Comparison of ENCODE assay signal across 16 cellular contexts in genomic region chr2:24272161-24272802, GRCh38.
DNase-seq lines count a peak whose midpoint lies in the region; ATAC-seq, FAIRE-seq and TF ChIP-seq lines count a peak whose summit lies in the region.
"Had no signal": no experiment of that assay in that cellular context is flagged by ENCODE, and none has a peak within 500 bp of the region (broad histone marks: within the 10 kb centered on the region; RNA-seq: fewer than 3 reads in every experiment).

No MANE protein-coding gene starts in this region.

- no peak overlapping the region for H3K4me3 Mint-ChIP-seq in T-cell
- no peak overlapping the region for H3K4me3 Mint-ChIP-seq in naive thymus-derived CD8-positive, alpha-beta T cell

- no peaks in the 10 kb centered on the region for H3K79me2 ChIP-seq in K562 (ENCODE audit: control insufficient read depth, insufficient read depth, low read length)

- H3K9me3 Mint-ChIP-seq in T-cell: no peaks in the 10 kb centered on the region
- no peaks in the 10 kb centered on the region for H3K9me3 Mint-ChIP-seq in naive thymus-derived CD8-positive, alpha-beta T cell

- H4K20me1 ChIP-seq in K562 (replicated peaks; ENCODE audit: control insufficient read depth, insufficient read depth, low read length): no peaks in the 10 kb centered on the region

- no peak overlapping the region for H3K27ac ChIP-seq in K562 (ENCODE audit: extremely low read depth, low read depth, low read length)
- H3K27ac ChIP-seq: BLaER1 treated with 17β-estradiol and CSF1 and Interleukin-3, amounts not matched to agents 10 nM and 100 nM had no signal

- H3K9me3 ChIP-seq in K562 (replicated peaks; ENCODE audit: control insufficient read depth, insufficient read depth, low read depth, low read length): no peaks in the 10 kb centered on the region
- H3K9me3 ChIP-seq: BLaER1 treated with 17β-estradiol and CSF1 and Interleukin-3, amounts not matched to agents 10 nM and 100 nM had no signal

- no peak overlapping the region for H2AFZ ChIP-seq in K562 (ENCODE audit: low read depth, low read length)

- no peaks in the 10 kb centered on the region for H3K4me1 ChIP-seq in K562 (replicated peaks in 1 of 2; ENCODE audit: control insufficient read depth in 2 of 2, insufficient read depth in 2 of 2, low read length in 2 of 2)

- H3K4me3 ChIP-seq in K562 (no peak overlapping the region), fibroblast of pulmonary artery (replicated peaks; ENCODE audit: low read depth, low read length) (no peak overlapping the region)
- H3K4me3 ChIP-seq: BLaER1 treated with 17β-estradiol and CSF1 and Interleukin-3, amounts not matched to agents 10 nM and 100 nM had no signal

- H3K27me3 Mint-ChIP-seq in T-cell: no peaks in the 10 kb centered on the region
- H3K27me3 Mint-ChIP-seq in naive thymus-derived CD8-positive, alpha-beta T cell: no peaks in the 10 kb centered on the region

- peak overlapping the region; percentile 24 to 66 for H3K27ac Mint-ChIP-seq in T-cell
- H3K27ac Mint-ChIP-seq in naive thymus-derived CD8-positive, alpha-beta T cell: peak overlapping the region in 6 of 10 donors; percentile 3 to 65 (median 26)

- CTCF ChIA-PET in T-cell (lab: Charles Lee) (no interaction called here), K562 (lab: Yijun Ruan, JAX; ENCODE audit: low intra/inter-chr PET ratio) (interaction anchor here (0.6 kb wide), 1 partner anchor 45 kb away, joined by 3 read pairs; no protein-coding TSS in a partner anchor)

- H3K36me3 Mint-ChIP-seq in T-cell: peaks cover 54% of the 10 kb centered on the region
- H3K36me3 Mint-ChIP-seq in naive thymus-derived CD8-positive, alpha-beta T cell: peaks cover 7 to 94% (median 24%) of the 10 kb centered on the region in 3 donors

- no peaks in the 10 kb centered on the region for H3K4me1 Mint-ChIP-seq in T-cell
- H3K4me1 Mint-ChIP-seq in naive thymus-derived CD8-positive, alpha-beta T cell: peaks cover 0 to 9% (median 4%) of the 10 kb centered on the region in 4 donors

- no peak overlapping the region for H3K9ac ChIP-seq in K562 (ENCODE audit: insufficient read depth in 1 of 2, low read depth in 2 of 2, low read length in 2 of 2)
- H3K9ac ChIP-seq: BLaER1 treated with 17β-estradiol and CSF1 and Interleukin-3, amounts not matched to agents 10 nM and 100 nM had no signal

- FAIRE-seq in K562 (lab: Jason Lieb, UNC): no peak

- no peak overlapping the region for H3K4me2 ChIP-seq in K562 (ENCODE audit: insufficient read depth, low read length)
- H3K4me2 ChIP-seq: BLaER1 treated with 17β-estradiol and CSF1 and Interleukin-3, amounts not matched to agents 10 nM and 100 nM had no signal

- ATAC-seq in T-cell (replicated peaks in 1 of 4): no peak
- no peak for ATAC-seq in K562
- no peak for ATAC-seq in naive thymus-derived CD8-positive, alpha-beta T cell
- ATAC-seq in GM21786 (IDR thresholded peaks at IDR 0.05; ENCODE audit: unreplicated experiment): no peak
- ATAC-seq: PC-3 had no signal

- 86% methylated on average over 2 of the region's 2 CpGs for WGBS in K562 (ENCODE audit: insufficient coverage, low coverage, missing lambda C conversion rate)

- BruUV-seq in K562 (replicated peaks; lab: Mats Ljungman, UMichigan): no TSS peak

- POLR2A ChIA-PET in T-cell (lab: Charles Lee): no interaction called here
- POLR2A ChIA-PET in K562 (lab: Yijun Ruan, JAX): no interaction called here
- POLR2A ChIA-PET in naive thymus-derived CD8-positive, alpha-beta T cell (lab: Charles Lee): no interaction called here

- no peaks in the 10 kb centered on the region for H3K9me1 ChIP-seq in K562 (ENCODE audit: control insufficient read depth, insufficient read depth, low read length)

- no peak for DNase-seq in T-cell
- DNase-seq in K562 (ENCODE audit: extremely low read depth in 1 of 4, low spot score in 3 of 4): no peak
- DNase-seq in fibroblast of pulmonary artery (ENCODE audit: low read depth): peak; percentile 79
- no peak for DNase-seq in naive thymus-derived CD8-positive, alpha-beta T cell
- DNase-seq in NCI-H2029 treated with DMSO at 0.1 percent for 48 hours (lab: John Stamatoyannopoulos, UW): no peak
- DNase-seq in posterior vena cava (ENCODE audit: low spot score): no peak
- DNase-seq: DMS 273 treated with DMSO at 0.1 percent for 48 hours; GOT3; NCI-H1092; NCI-H2107; NCI-H345; NCI-H526 treated with DMSO at 0.1 percent for 48 hours; NK-92 treated with Interleukin-12 subunit alpha and Interleukin-12 subunit beta, amount 100 ng/mL, for 24 hours; PC-3 had no signal

- no peak for TF ChIP-seq POLR2A in K562 (conservative IDR thresholded peaks at IDR 0.05)

- no peak for TF ChIP-seq RAD21 in K562 (CRISPR knock-in tag; conservative IDR thresholded peaks at IDR 0.05 in 1 of 2, IDR thresholded peaks at IDR 0.05 in 1 of 2)

- intact Hi-C loops in K562 (cut with micrococcal nuclease) (no loop called here), posterior vena cava (cut with DNase I) (no loop called here)

- peaks cover 12% of the 10 kb centered on the region; the same call in 1 of the 3 replicates for H3K36me3 ChIP-seq in K562 (ENCODE audit: control insufficient read depth, insufficient read depth, low read length)

- no peak for TF ChIP-seq EP300 in K562 (IDR thresholded peaks at IDR 0.05; ENCODE audit: low read length)

- TF ChIP-seq CTCF in K562 (IDR thresholded peaks at IDR 0.05 in 2 of 3, conservative IDR thresholded peaks at IDR 0.05 in 1 of 3; ENCODE audit: insufficient read depth in 2 of 3, low read depth in 1 of 3, low read length in 3 of 3): no peak
- no peak for TF ChIP-seq CTCF in fibroblast of pulmonary artery (IDR thresholded peaks at IDR 0.05; ENCODE audit: low read length, missing control alignments)

- H3K27me3 ChIP-seq in K562 (ENCODE audit: control insufficient read depth in 2 of 2, insufficient read depth in 2 of 2, low read length in 2 of 2): no peaks in the 10 kb centered on the region
- H3K27me3 ChIP-seq: BLaER1 treated with 17β-estradiol and CSF1 and Interleukin-3, amounts not matched to agents 10 nM and 100 nM had no signal

- in situ Hi-C loops in K562 (cut with MboI): no loop called here

TF ChIP-seq in K562, 482 proteins besides CTCF, POLR2A, EP300 and RAD21:
- peak; percentile 45; the same call in 1 of the 2 replicates for TF ChIP-seq FOSL1 (tag; conservative IDR thresholded peaks at IDR 0.05)
- TF ChIP-seq BRD4 (IDR thresholded peaks at IDR 0.05): no peak
- TF ChIP-seq ZNF121 (CRISPR knock-in tag; conservative IDR thresholded peaks at IDR 0.05): peak; percentile 82
- TF ChIP-seq ZNF384 (IDR thresholded peaks at IDR 0.05; ENCODE audit: low read depth, low read length): peak; percentile 41; the same call in 1 of the 2 replicates
